Comparison of ENCODE assay signal across 2 cellular contexts in genomic region chr10:48896756-48897437, GRCh38.
TF ChIP-seq lines count a peak whose summit lies in the region.

No MANE protein-coding gene starts in this region.

TF ChIP-seq in GM12878, 131 proteins besides CTCF, POLR2A, EP300 and RAD21:
- no peak for TF ChIP-seq EED (IDR thresholded peaks at IDR 0.05; ENCODE audit: low read depth)
- 0 out of 2 replicates have a peak, but pooled peaks have one; percentile 9 for TF ChIP-seq TCF3 (IDR thresholded peaks at IDR 0.05; ENCODE audit: borderline replicate concordance, insufficient read depth, low read depth, low read length)

TF ChIP-seq in GM23338, 12 proteins besides CTCF, POLR2A, EP300 and RAD21:
- TF ChIP-seq ZNF462 (CRISPR knock-in tag; IDR thresholded peaks at IDR 0.05): no peak
- no peak for TF ChIP-seq EZH2phosphoT487 (IDR thresholded peaks at IDR 0.05; ENCODE audit: unreplicated experiment)
- TF ChIP-seq STAT1 (IDR thresholded peaks at IDR 0.05; ENCODE audit: unreplicated experiment): no peak
- no peak for TF ChIP-seq REST (IDR thresholded peaks at IDR 0.05; ENCODE audit: unreplicated experiment)
- TF ChIP-seq NANOG (IDR thresholded peaks at IDR 0.05; ENCODE audit: borderline replicate concordance): no peak
- no peak for TF ChIP-seq JUNB (IDR thresholded peaks at IDR 0.05; ENCODE audit: unreplicated experiment)
- TF ChIP-seq CREB1 (CRISPR knock-in tag; IDR thresholded peaks at IDR 0.05; ENCODE audit: low read depth): no peak
- TF ChIP-seq ETS1 (IDR thresholded peaks at IDR 0.05): no peak
- TF ChIP-seq POLR2AphosphoS5 (IDR thresholded peaks at IDR 0.05; ENCODE audit: low read depth): no peak
- no peak for TF ChIP-seq ZNF114 (CRISPR knock-in tag; IDR thresholded peaks at IDR 0.05)
- no peak for TF ChIP-seq EZH2 (IDR thresholded peaks at IDR 0.05; ENCODE audit: low read depth, unreplicated experiment)
- no peak for TF ChIP-seq ZNF331 (CRISPR knock-in tag; IDR thresholded peaks at IDR 0.05; ENCODE audit: low read depth)
